Comparison of ENCODE assay signal across 25 cellular contexts in genomic region chr20:12311102-12311865, GRCh38.
DNase-seq lines count a peak whose midpoint lies in the region; ATAC-seq, FAIRE-seq and TF ChIP-seq lines count a peak whose summit lies in the region.
"Had no signal": no experiment of that assay in that cellular context is flagged by ENCODE, and none has a peak within 500 bp of the region (broad histone marks: within the 10 kb centered on the region; RNA-seq: fewer than 3 reads in every experiment).

No MANE protein-coding gene starts in this region.

- H3K4me3 ChIP-seq in left ventricle myocardium inferior (no peak overlapping the region), fibroblast of the aortic adventitia (ENCODE audit: low read depth, low read length) (no peak overlapping the region)
- H3K4me3 ChIP-seq: A549; BLaER1 treated with 17β-estradiol and CSF1 and Interleukin-3, amounts not matched to agents 10 nM and 100 nM; GM12878; GM23338 had no signal

- DNase-seq in Right ventricle myocardium superior (no peak), left ventricle myocardium inferior (no peak), fibroblast of the aortic adventitia (ENCODE audit: low read depth) (peak; percentile 18), retina (peak; percentile 1), NCI-H526 treated with DMSO at 0.1 percent for 48 hours (lab: John Stamatoyannopoulos, UW) (no peak)
- DNase-seq: 8988T; ACHN; AML-193; BE2C; CD4-positive, alpha-beta T cell; CD8-positive, alpha-beta memory T cell; DMS 273 treated with DMSO at 0.1 percent for 48 hours; DMS79; EL; GDM1; H9 had no signal

- peak; percentile 29 for FAIRE-seq in endometrium (lab: Jason Lieb, UNC)
- FAIRE-seq: A549, D721Med, GM12878, GM19239 had no signal

- ATAC-seq in Right ventricle myocardium superior (ENCODE audit: poor library complexity): peak; percentile 43
- no peak for ATAC-seq in GM21423 (IDR thresholded peaks at IDR 0.05; ENCODE audit: unreplicated experiment)
- ATAC-seq: A549, GM12878, GM23338, HCT116 had no signal

- no peak overlapping the region for H3K27ac ChIP-seq in left ventricle myocardium inferior (replicated peaks)
- H3K27ac ChIP-seq: A549; BLaER1 treated with 17β-estradiol and CSF1 and Interleukin-3, amounts not matched to agents 10 nM and 100 nM had no signal

- H3K36me3 ChIP-seq in left ventricle myocardium inferior: no peaks in the 10 kb centered on the region
- H3K36me3 ChIP-seq: BE2C; BLaER1 treated with 17β-estradiol and CSF1 and Interleukin-3, amounts not matched to agents 10 nM and 100 nM had no signal

- intact Hi-C loops in Right ventricle myocardium superior (cut with DNase I): no loop called here
- intact Hi-C loops in left ventricle myocardium inferior (cut with micrococcal nuclease): no loop called here

- H3K27me3 ChIP-seq in left ventricle myocardium inferior (ENCODE audit: low read depth): no peaks in the 10 kb centered on the region
- H3K27me3 ChIP-seq: BE2C; BLaER1 treated with 17β-estradiol and CSF1 and Interleukin-3, amounts not matched to agents 10 nM and 100 nM had no signal

- H3K4me1 ChIP-seq in left ventricle myocardium inferior: peaks cover 3% of the 10 kb centered on the region
- H3K4me1 ChIP-seq: A549, BE2C had no signal

- peaks cover 19% of the 10 kb centered on the region for H3K9me3 ChIP-seq in left ventricle myocardium inferior (replicated peaks)

- no peak for TF ChIP-seq CTCF in left ventricle myocardium inferior (IDR thresholded peaks at IDR 0.05; ENCODE audit: borderline replicate concordance)
- TF ChIP-seq CTCF in fibroblast of the aortic adventitia (IDR thresholded peaks at IDR 0.05; ENCODE audit: insufficient read depth, low read length): no peak

Comparison
In these comparisons a context has a peak if more than half of its experiments do, and no peak if none do; other contexts are left out.
1. DNase-seq: peak in fibroblast of the aortic adventitia (single experiment) and retina (single experiment); none in Right ventricle myocardium superior (single experiment), left ventricle myocardium inferior (single experiment) and NCI-H526 treated with DMSO at 0.1 percent for 48 hours (single experiment).